8 cellular contexts compared by ENCODE assay signal in the genomic region with DNA sequence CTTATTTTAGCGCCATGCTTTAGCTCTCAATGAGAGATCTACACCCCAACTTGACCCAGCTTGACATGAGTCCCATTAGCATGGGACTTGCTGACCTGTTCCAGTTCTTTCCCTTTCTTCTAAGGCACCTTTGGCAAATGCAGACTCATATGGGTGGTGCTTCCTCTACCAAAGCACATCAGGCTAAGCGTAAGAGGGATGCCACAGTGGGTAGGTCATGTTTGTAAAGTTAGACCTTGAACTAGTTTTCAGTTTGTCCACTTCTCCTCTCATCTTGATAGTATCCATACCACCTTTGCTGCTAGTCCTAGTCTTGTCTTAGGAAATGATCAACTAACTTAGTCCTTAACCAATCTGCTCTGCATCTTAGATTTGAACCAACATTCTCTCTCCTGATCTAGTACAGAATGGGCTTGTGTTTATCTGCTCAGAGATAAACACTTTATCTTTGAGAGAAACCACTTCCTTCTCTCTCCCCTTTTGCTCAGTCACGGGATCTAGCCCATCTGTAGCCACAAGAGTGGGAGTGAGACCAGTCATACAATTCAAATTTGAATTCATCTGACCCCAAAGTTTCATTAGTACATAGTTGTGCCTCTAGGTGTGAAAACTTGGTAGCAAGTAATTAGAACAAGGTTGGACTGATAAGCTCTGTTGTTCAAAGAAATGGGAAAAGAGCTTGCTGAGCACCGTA.
A peak's percentile ranks its signal among the peaks of the same experiment; 100 is the strongest.
DNase-seq lines count a peak whose midpoint lies in the region; ATAC-seq lines count a peak whose summit lies in the region.

No MANE protein-coding gene starts in this region.

- peak overlapping the region; percentile 44 for H3K4me3 Mint-ChIP-seq in activated T-cell treated with anti-CD3 and anti-CD28 coated beads, Interleukin-2, amount 50 U/mL, for 4 hours
- H3K4me3 Mint-ChIP-seq in T-helper 17 cell, result peak overlapping the region; percentile 56
- H3K4me3 Mint-ChIP-seq in stimulated activated naive CD8-positive, alpha-beta T cell treated with anti-CD3 and anti-CD28 coated beads, Interleukin-15, Interleukin-2, amounts not matched to agents 100 ng/mL and 50 ng/mL, for 24 hours, result peak overlapping the region; percentile 24

- H3K9me3 Mint-ChIP-seq in activated T-cell treated with anti-CD3 and anti-CD28 coated beads, Interleukin-2, amount 50 U/mL, for 4 hours, result peaks cover 23% of the 10 kb centered on the region
- H3K9me3 Mint-ChIP-seq in stimulated activated naive CD8-positive, alpha-beta T cell treated with anti-CD3 and anti-CD28 coated beads, Interleukin-15, Interleukin-2, amounts not matched to agents 100 ng/mL and 50 ng/mL, for 24 hours, result peaks cover 25% of the 10 kb centered on the region

- H3K27me3 Mint-ChIP-seq in activated T-cell treated with anti-CD3 and anti-CD28 coated beads, Interleukin-2, amount 50 U/mL, for 4 hours (ENCODE audit: low read depth), result peaks cover 2% of the 10 kb centered on the region
- no peaks in the 10 kb centered on the region for H3K27me3 Mint-ChIP-seq in T-helper 17 cell
- no peaks in the 10 kb centered on the region for H3K27me3 Mint-ChIP-seq in stimulated activated naive CD8-positive, alpha-beta T cell treated with anti-CD3 and anti-CD28 coated beads, Interleukin-15, Interleukin-2, amounts not matched to agents 100 ng/mL and 50 ng/mL, for 24 hours

- no peaks in the 10 kb centered on the region for H3K9me3 ChIP-seq in T-helper 17 cell (ENCODE audit: control insufficient read depth, low read length, poor library complexity, severe bottlenecking)

- DNase-seq in activated T-cell treated with anti-CD3 and anti-CD28 coated beads, Interleukin-2, amount 50 U/mL, for 4 hours, result no peak
- DNase-seq in activated T-cell treated with anti-CD3 and anti-CD28 coated beads, Interleukin-2, amount 50 U/mL, for 1 hour, result no peak
- DNase-seq in T-helper 17 cell, result no peak
- DNase-seq in NCI-H1092 treated with DMSO at 0.1 percent for 48 hours (lab: John Stamatoyannopoulos, UW), result no peak
- DNase-seq in middle frontal gyrus (ENCODE audit: extremely low spot score, low spot score), result no peak
- no peak for DNase-seq in activated CD8-positive, alpha-beta memory T cell treated with anti-CD3 and anti-CD28 coated beads, Interleukin-2, amount 50 U/mL, for 4 hours

- H3K36me3 Mint-ChIP-seq in activated T-cell treated with anti-CD3 and anti-CD28 coated beads, Interleukin-2, amount 50 U/mL, for 4 hours (ENCODE audit: insufficient read depth), result peaks cover 8% of the 10 kb centered on the region
- H3K36me3 Mint-ChIP-seq in T-helper 17 cell (ENCODE audit: low read depth), result peaks cover 3% of the 10 kb centered on the region
- peaks cover 23% of the 10 kb centered on the region for H3K36me3 Mint-ChIP-seq in stimulated activated naive CD8-positive, alpha-beta T cell treated with anti-CD3 and anti-CD28 coated beads, Interleukin-15, Interleukin-2, amounts not matched to agents 100 ng/mL and 50 ng/mL, for 24 hours (ENCODE audit: low read depth)

- H3K27ac Mint-ChIP-seq in T-helper 17 cell, result peak overlapping the region; percentile 65
- H3K27ac Mint-ChIP-seq in stimulated activated naive CD8-positive, alpha-beta T cell treated with anti-CD3 and anti-CD28 coated beads, Interleukin-15, Interleukin-2, amounts not matched to agents 100 ng/mL and 50 ng/mL, for 24 hours, result peak overlapping the region; percentile 17

- ATAC-seq in activated T-cell treated with anti-CD3 and anti-CD28 coated beads, Interleukin-2, amount 50 U/mL, for 4 hours, result peak; percentile 88 to 90
- ATAC-seq in HG03025 (IDR thresholded peaks at IDR 0.05; ENCODE audit: low FRiP score, unreplicated experiment) (peak; percentile 71), T-helper 17 cell (peak; percentile 86)

- peaks cover 41% of the 10 kb centered on the region for H3K4me1 Mint-ChIP-seq in activated T-cell treated with anti-CD3 and anti-CD28 coated beads, Interleukin-2, amount 50 U/mL, for 4 hours (ENCODE audit: low read depth)
- peaks cover 22% of the 10 kb centered on the region for H3K4me1 Mint-ChIP-seq in T-helper 17 cell
- peaks cover 42% of the 10 kb centered on the region for H3K4me1 Mint-ChIP-seq in stimulated activated naive CD8-positive, alpha-beta T cell treated with anti-CD3 and anti-CD28 coated beads, Interleukin-15, Interleukin-2, amounts not matched to agents 100 ng/mL and 50 ng/mL, for 24 hours (ENCODE audit: low read depth)
